8 cellular contexts compared by ENCODE assay signal in genomic region chr3:190321789-190322603, GRCh38. TPM values are rescaled to one million over a fixed set of nuclear protein-coding genes. Genes with fewer than 3 reads are reported as not detected.
DNase-seq lines count a peak whose midpoint lies in the region; ATAC-seq, FAIRE-seq and TF ChIP-seq lines count a peak whose summit lies in the region.

CLDN1 (minus strand) TSS chr3:190322446; CDS start chr3:190322206, 240 bp downstream.

- peak within 1 kb of the TSS; percentile 57 for H3K4me3 Mint-ChIP-seq in activated naive CD4-positive, alpha-beta T cell treated with anti-CD3 and anti-CD28 coated beads, Interleukin-2, amount 10 ng/mL, durations not matched to agents 7 days and 5 days

- peaks cover 28% of the 10 kb centered on the region for H3K27me3 ChIP-seq in HUES64 (ENCODE audit: insufficient read depth, low read length)
- no peaks in the 10 kb centered on the region for H3K27me3 ChIP-seq in SJCRH30
- H3K27me3 ChIP-seq in gastroesophageal sphincter: peaks cover 14% of the 10 kb centered on the region
- peaks cover 42% of the 10 kb centered on the region for H3K27me3 ChIP-seq in neuron (ENCODE audit: insufficient read depth, low read length)
- H3K27me3 ChIP-seq in stomach: peaks cover 0 to 26% (median 7%) of the 10 kb centered on the region in 3 donors

- H2AFZ ChIP-seq in neuron (ENCODE audit: low read depth, low read length): peak within 1 kb of the TSS; percentile 76

- H3K4me1 ChIP-seq in HUES64 (ENCODE audit: insufficient read depth, low read length) (peaks cover 24% of the 10 kb centered on the region), SJCRH30 (no peaks in the 10 kb centered on the region), gastroesophageal sphincter (peaks cover 0 to 24% (median 10%) of the 10 kb centered on the region in 3 donors), neuron (ENCODE audit: insufficient read depth, low read length) (peaks cover 6% of the 10 kb centered on the region), stomach (peaks cover 4 to 22% (median 17%) of the 10 kb centered on the region in 4 donors)

- no peaks in the 10 kb centered on the region for H3K36me3 Mint-ChIP-seq in activated naive CD4-positive, alpha-beta T cell treated with anti-CD3 and anti-CD28 coated beads, Interleukin-2, amount 10 ng/mL, durations not matched to agents 7 days and 5 days

- TF ChIP-seq EP300 in gastroesophageal sphincter (IDR thresholded peaks at IDR 0.05): no peak
- TF ChIP-seq EP300 in stomach (IDR thresholded peaks at IDR 0.05): no peak

- H3K9me3 Mint-ChIP-seq in activated naive CD4-positive, alpha-beta T cell treated with anti-CD3 and anti-CD28 coated beads, Interleukin-2, amount 10 ng/mL, durations not matched to agents 7 days and 5 days: no peaks in the 10 kb centered on the region

- H3K4me3 ChIP-seq in HUES64 (ENCODE audit: low read length): peak within 1 kb of the TSS; percentile 74
- H3K4me3 ChIP-seq in SJCRH30: peak within 1 kb of the TSS; percentile 62
- H3K4me3 ChIP-seq in gastroesophageal sphincter: peak within 1 kb of the TSS; percentile 53 to 62
- peak within 1 kb of the TSS; percentile 50 for H3K4me3 ChIP-seq in neuron (ENCODE audit: low read length)
- H3K4me3 ChIP-seq in stomach: peak within 1 kb of the TSS; percentile 43 to 65 (median 54)

- TF ChIP-seq POLR2A in gastroesophageal sphincter (IDR thresholded peaks at IDR 0.05) (no peak), stomach (IDR thresholded peaks at IDR 0.05) (no peak)

- H3K9me3 ChIP-seq in HUES64 (ENCODE audit: insufficient read depth, low read depth, low read length) (no peaks in the 10 kb centered on the region), SJCRH30 (replicated peaks) (no peaks in the 10 kb centered on the region), gastroesophageal sphincter (no peaks in the 10 kb centered on the region), neuron (ENCODE audit: low read length) (no peaks in the 10 kb centered on the region), stomach (no peaks in the 10 kb centered on the region)

- TF ChIP-seq CTCF in D721Med (IDR thresholded peaks at IDR 0.05; ENCODE audit: insufficient read depth, missing control alignments): peak; percentile 61
- peak; percentile 90 to 98 (median 94) for TF ChIP-seq CTCF in gastroesophageal sphincter (IDR thresholded peaks at IDR 0.05)
- TF ChIP-seq CTCF in stomach (IDR thresholded peaks at IDR 0.05): peak in 5 of 7 experiments; percentile 65 to 98 (median 83)

- peaks cover 29% of the 10 kb centered on the region for H3K27me3 Mint-ChIP-seq in activated naive CD4-positive, alpha-beta T cell treated with anti-CD3 and anti-CD28 coated beads, Interleukin-2, amount 10 ng/mL, durations not matched to agents 7 days and 5 days

- H3K27ac ChIP-seq in HUES64 (ENCODE audit: low read depth, low read length): no peak within 1 kb of the TSS
- H3K27ac ChIP-seq in SJCRH30: no peak within 1 kb of the TSS; the same call in 1 of the 2 replicates
- H3K27ac ChIP-seq in gastroesophageal sphincter: peak within 1 kb of the TSS in 1 of 4 donors; percentile 46
- H3K27ac ChIP-seq in stomach: peak within 1 kb of the TSS in 3 of 5 donors; percentile 36 to 45 (median 36)

- DNase-seq in D721Med (ENCODE audit: insufficient read length, low spot score) (peak; percentile 46), SJCRH30 (peak; percentile 71 to 79), stomach (peak; percentile 85)
- peak; percentile 74 for DNase-seq in activated naive CD4-positive, alpha-beta T cell treated with anti-CD3 and anti-CD28 coated beads, Interleukin-2, amount 10 ng/mL, durations not matched to agents 7 days and 5 days

- intact Hi-C loops in stomach (cut with DNase I; ENCODE audit: low total_unique reads): loop anchor here (10.0 kb wide), 1 partner anchor 347 kb away; no protein-coding TSS in a partner anchor

- peaks cover 11% of the 10 kb centered on the region for H3K4me1 Mint-ChIP-seq in activated naive CD4-positive, alpha-beta T cell treated with anti-CD3 and anti-CD28 coated beads, Interleukin-2, amount 10 ng/mL, durations not matched to agents 7 days and 5 days

- H3K27ac Mint-ChIP-seq in activated naive CD4-positive, alpha-beta T cell treated with anti-CD3 and anti-CD28 coated beads, Interleukin-2, amount 10 ng/mL, durations not matched to agents 7 days and 5 days: no peak within 1 kb of the TSS

- CTCF ChIA-PET in activated naive CD4-positive, alpha-beta T cell treated with anti-CD3 and anti-CD28 coated beads, Interleukin-2, amount 10 ng/mL, durations not matched to agents 7 days and 5 days (lab: Charles Lee): interaction anchor here (0.6 to 2.6 kb wide), 15 partner anchors 9 to 375 kb away, joined by 3 to 21 read pairs (median 4); no protein-coding TSS in a partner anchor

- ATAC-seq in GM21423 (IDR thresholded peaks at IDR 0.05; ENCODE audit: unreplicated experiment): peak; percentile 88
- peak; percentile 90 for ATAC-seq in gastroesophageal sphincter

- no peak for FAIRE-seq in D721Med (lab: Jason Lieb, UNC)

- H3K36me3 ChIP-seq in HUES64 (ENCODE audit: insufficient read depth, low read length) (no peaks in the 10 kb centered on the region), SJCRH30 (no peaks in the 10 kb centered on the region), gastroesophageal sphincter (no peaks in the 10 kb centered on the region), neuron (ENCODE audit: insufficient read depth, low read length) (no peaks in the 10 kb centered on the region), stomach (no peaks in the 10 kb centered on the region)

- H3K9ac ChIP-seq in HUES64 (ENCODE audit: low read depth, low read length): peak within 1 kb of the TSS; percentile 71

- 3% methylated on average over 64 of the region's 64 CpGs for WGBS in HUES64
- WGBS in gastroesophageal sphincter (ENCODE audit: low coverage in 1 of 2), 2 donors: 29 to 67% methylated on average over 2 to 7 of the region's 64 CpGs
- WGBS in stomach, 5 donors: 4 to 9% (median 5%) methylated on average over 34 to 64 of the region's 64 CpGs

RNA-seq across cellular contexts. Expression of gene CLDN1, which starts in this region (rescaled TPM):
- 2.1 TPM for polyA plus RNA-seq in HUES64 (2013, experiment 1 of 2)
- 2.4 TPM for polyA plus RNA-seq in HUES64 (2013, experiment 2 of 2)
- total RNA-seq in SJCRH30 (2014; rRNA removed; shearing (Covaris generic)): 0.25 and 0.42 TPM in 2 replicates
- 1 to 10 TPM in 2 of 4 donors, under 1 TPM in 2; 0.50 to 5.3 (median 1.8) TPM for total RNA-seq in gastroesophageal sphincter
- 1 to 10 TPM in 2 of 5 donors, not detected in 3; 4.9 to 7.0 TPM for total RNA-seq in stomach
- 10 to 100 TPM in 1 of 3 donors, 1 to 10 TPM in 1, under 1 TPM in 1; 0.62 to 15.6 (median 1.1) TPM for polyA plus RNA-seq in stomach

Comparison
In these comparisons a context has a peak if more than half of its experiments do, and no peak if none do; other contexts are left out.
1. Peak in DNase-seq and H3K4me3 ChIP-seq in SJCRH30; RNA of the gene not detected or under 1 TPM.
2. H3K27ac ChIP-seq: peak in stomach (3 of 5); none in HUES64 (single experiment) and SJCRH30 (single experiment).
3. Peak in every context shown above with its lines, with median percentiles within 50 percentile points of each other: DNase-seq, CTCF ChIP-seq and H3K4me3 ChIP-seq.